21 cellular contexts compared by ENCODE assay signal in the genomic region with DNA sequence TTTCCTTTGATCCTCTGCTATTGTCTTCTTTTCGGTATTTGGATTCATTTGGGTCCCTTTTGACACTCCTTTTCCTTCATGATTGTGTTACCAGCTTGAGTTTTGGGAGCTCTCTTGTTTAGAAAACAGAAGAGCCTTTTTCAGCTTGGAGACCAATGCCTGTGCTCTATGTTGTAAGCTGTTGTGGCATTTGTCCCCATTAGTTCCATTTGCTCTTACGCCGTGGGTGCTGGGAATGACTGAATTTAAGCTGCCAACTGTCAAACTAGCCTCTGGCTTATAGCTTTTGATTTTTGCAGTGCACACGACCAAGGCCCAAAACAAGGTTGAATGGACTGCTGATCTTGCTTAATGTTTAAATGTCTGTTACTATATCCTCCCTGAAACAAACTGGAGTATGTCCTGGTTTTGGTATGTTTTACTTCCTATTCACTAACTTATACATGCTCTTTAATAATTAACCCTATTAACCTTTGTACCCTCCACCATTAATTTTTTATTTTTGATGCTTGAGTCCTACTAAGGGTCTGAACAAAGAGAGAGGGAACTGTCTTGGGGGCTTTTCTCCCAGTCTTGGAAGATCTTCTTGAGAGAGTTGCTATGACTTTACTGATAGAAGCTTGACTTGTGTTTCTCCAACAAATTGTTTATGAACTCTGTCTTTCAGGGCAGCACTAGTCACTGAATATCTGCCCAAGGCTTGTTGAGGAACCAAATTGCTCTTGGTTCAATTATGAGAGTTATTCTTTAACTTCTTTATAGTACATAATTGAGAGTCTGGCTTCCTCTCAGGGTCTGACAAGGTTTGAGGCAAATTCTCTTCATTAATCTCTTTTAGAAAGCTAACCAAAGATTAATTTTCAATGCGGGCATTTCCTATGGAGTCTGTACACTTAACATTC.
DNase-seq lines count a peak whose midpoint lies in the region; ATAC-seq, FAIRE-seq and TF ChIP-seq lines count a peak whose summit lies in the region.
"Had no signal": no experiment of that assay in that cellular context is flagged by ENCODE, and none has a peak within 500 bp of the region (broad histone marks: within the 10 kb centered on the region; RNA-seq: fewer than 3 reads in every experiment).

No MANE protein-coding gene starts in this region.

- 90% methylated on average over 4 to 5 of the region's 5 CpGs for WGBS in endodermal cell (ENCODE audit: insufficient coverage in 1 of 2, insufficient read length in 1 of 2), 2 experiments

- H3K4me1 Mint-ChIP-seq in CD14-positive monocyte (peaks cover 22% of the 10 kb centered on the region), T-helper 17 cell (peaks cover 14% of the 10 kb centered on the region), endodermal cell (peaks cover 2% of the 10 kb centered on the region)

- H3K27ac Mint-ChIP-seq in CD14-positive monocyte = peak overlapping the region; percentile 38 to 80 (median 65)
- peak overlapping the region; percentile 69 for H3K27ac Mint-ChIP-seq in T-helper 17 cell
- H3K27ac Mint-ChIP-seq in endodermal cell = no peak overlapping the region
- H3K27ac Mint-ChIP-seq: activated naive CD4-positive, alpha-beta T cell treated with anti-CD3 and anti-CD28 coated beads for 36 hours had no signal

- no peaks in the 10 kb centered on the region for H3K9me2 ChIP-seq in OCI-LY7 (ENCODE audit: insufficient read depth, low read length)

- no peaks in the 10 kb centered on the region for H3K9me3 Mint-ChIP-seq in CD14-positive monocyte
- H3K9me3 Mint-ChIP-seq in endodermal cell = no peaks in the 10 kb centered on the region
- H3K9me3 Mint-ChIP-seq: activated naive CD4-positive, alpha-beta T cell treated with anti-CD3 and anti-CD28 coated beads for 36 hours; activated T-cell treated with anti-CD3 and anti-CD28 coated beads, Interleukin-2, amount 50 U/mL, for 4 hours; neural crest cell had no signal

- H3K4me2 ChIP-seq in OCI-LY7 (ENCODE audit: low read length) = no peak overlapping the region

- H3K9ac ChIP-seq in endodermal cell (ENCODE audit: extremely low read depth, low read length, poor library complexity, severe bottlenecking) = no peak overlapping the region

- no peak for TF ChIP-seq POLR2A in H54 (IDR thresholded peaks at IDR 0.05; ENCODE audit: low read depth, low read length)

- no peaks in the 10 kb centered on the region for H4K20me1 ChIP-seq in OCI-LY7 (ENCODE audit: insufficient read depth, low read length)

- no peaks in the 10 kb centered on the region for H3K9me3 ChIP-seq in T-helper 17 cell (ENCODE audit: control insufficient read depth, low read length, poor library complexity, severe bottlenecking)
- H3K9me3 ChIP-seq in OCI-LY7 (ENCODE audit: low read length) = no peaks in the 10 kb centered on the region
- H3K9me3 ChIP-seq in endodermal cell (ENCODE audit: control insufficient read depth, low read length) = no peaks in the 10 kb centered on the region

- peaks cover 0 to 6% (median 3%) of the 10 kb centered on the region in 3 donors for H3K27me3 Mint-ChIP-seq in CD14-positive monocyte (ENCODE audit: low read depth in 3 of 3)
- H3K27me3 Mint-ChIP-seq in T-helper 17 cell = peaks cover 14% of the 10 kb centered on the region
- H3K27me3 Mint-ChIP-seq in endodermal cell (ENCODE audit: insufficient read depth) = peaks cover 3% of the 10 kb centered on the region

- H3K36me3 ChIP-seq in OCI-LY7 (ENCODE audit: insufficient read depth, low read length) = no peaks in the 10 kb centered on the region
- H3K36me3 ChIP-seq in endodermal cell (ENCODE audit: control insufficient read depth, insufficient read depth, low read length) = no peaks in the 10 kb centered on the region

- H3K27ac ChIP-seq in OCI-LY7 (ENCODE audit: low read depth, low read length, poor library complexity, severe bottlenecking) = no peak overlapping the region
- H3K27ac ChIP-seq in endodermal cell (ENCODE audit: low read depth, low read length) = no peak overlapping the region
- no peak overlapping the region for H3K27ac ChIP-seq in coronary artery

- H3K36me3 Mint-ChIP-seq in CD14-positive monocyte (no peaks in the 10 kb centered on the region), T-helper 17 cell (ENCODE audit: low read depth) (no peaks in the 10 kb centered on the region), endodermal cell (ENCODE audit: low read depth) (no peaks in the 10 kb centered on the region)

- H3K27me3 ChIP-seq in endodermal cell (ENCODE audit: control insufficient read depth, insufficient read depth, low read length, poor library complexity, severe bottlenecking) = no peaks in the 10 kb centered on the region

- H2AFZ ChIP-seq in OCI-LY7 (ENCODE audit: low read length) = no peak overlapping the region

- H3K4me1 ChIP-seq in OCI-LY7 (ENCODE audit: insufficient read depth, low read length, poor library complexity, severe bottlenecking) (peaks cover 9% of the 10 kb centered on the region), endodermal cell (ENCODE audit: control insufficient read depth, insufficient read depth, low read length) (no peaks in the 10 kb centered on the region)

- POLR2A ChIA-PET in OCI-LY7 (lab: Charles Lee) = interaction anchor here (0.8 kb wide), 1 partner anchor 59 kb away, joined by 3 read pairs; no protein-coding TSS in a partner anchor

- H3K4me3 ChIP-seq in OCI-LY7 (ENCODE audit: low read depth, low read length, poor library complexity, severe bottlenecking) = no peak overlapping the region
- H3K4me3 ChIP-seq in endodermal cell (ENCODE audit: low read length) = no peak overlapping the region
- H3K4me3 ChIP-seq in coronary artery = no peak overlapping the region

- BruUV-seq in OCI-LY7 (replicated peaks; lab: Mats Ljungman, UMichigan) = no TSS peak

- ATAC-seq in T-helper 17 cell = no peak
- ATAC-seq: activated T-cell treated with anti-CD3 and anti-CD28 coated beads, Interleukin-2, amount 50 U/mL, for 4 hours had no signal

- no peak for DNase-seq in CD14-positive monocyte (ENCODE audit: low spot score)
- DNase-seq in T-helper 17 cell = no peak
- peak; percentile 59 for DNase-seq in left kidney (ENCODE audit: low read depth, low spot score)
- DNase-seq in renal cortical epithelial cell (ENCODE audit: low read depth) = peak; percentile 86
- DNase-seq in OCI-LY7 (ENCODE audit: low spot score) = no peak
- DNase-seq in endodermal cell = no peak
- no peak for DNase-seq in H54 (ENCODE audit: insufficient read length, low spot score)
- no peak for DNase-seq in coronary artery (ENCODE audit: low spot score)
- DNase-seq: activated CD4-positive, CD25-positive, alpha-beta regulatory T cell; activated naive CD4-positive, alpha-beta T cell treated with anti-CD3 and anti-CD28 coated beads for 36 hours; activated T-cell treated with anti-CD3 and anti-CD28 coated beads, Interleukin-2, amount 50 U/mL, for 4 hours; aorta; effector memory CD4-positive, alpha-beta T cell; mesendoderm; NCI-H1417; NCI-H526 treated with DMSO at 0.1 percent for 48 hours; stimulated activated CD8-positive, alpha-beta memory T cell treated with anti-CD3 and anti-CD28 coated beads, Interleukin-4, amount 100 ng/mL, for 48 hours; T1000 had no signal

- peak overlapping the region in 1 of 2 donors; percentile 2 for H3K4me3 Mint-ChIP-seq in CD14-positive monocyte
- no peak overlapping the region for H3K4me3 Mint-ChIP-seq in T-helper 17 cell
- H3K4me3 Mint-ChIP-seq in endodermal cell = no peak overlapping the region
- H3K4me3 Mint-ChIP-seq: activated naive CD4-positive, alpha-beta T cell treated with anti-CD3 and anti-CD28 coated beads for 36 hours; activated T-cell treated with anti-CD3 and anti-CD28 coated beads, Interleukin-2, amount 50 U/mL, for 4 hours; central memory CD8-positive, alpha-beta T cell; neural crest cell had no signal

- no peak for TF ChIP-seq CTCF in CD14-positive monocyte (IDR thresholded peaks at IDR 0.05)
- no peak for TF ChIP-seq CTCF in OCI-LY7 (conservative IDR thresholded peaks at IDR 0.05; ENCODE audit: low read length)
- TF ChIP-seq CTCF in endodermal cell (conservative IDR thresholded peaks at IDR 0.05) = no peak
- no peak for TF ChIP-seq CTCF in coronary artery (IDR thresholded peaks at IDR 0.05)

- intact Hi-C loops in CD14-positive monocyte (cut with micrococcal nuclease) (no loop called here), OCI-LY7 (cut with micrococcal nuclease; ENCODE audit: unreplicated experiment) (no loop called here)

- CTCF ChIA-PET in OCI-LY7 (lab: Charles Lee; ENCODE audit: unreplicated experiment) = no interaction called here

- H3K79me2 ChIP-seq in OCI-LY7 (ENCODE audit: insufficient read depth, low read depth, low read length) = no peaks in the 10 kb centered on the region

- no peak for FAIRE-seq in H54 (lab: Jason Lieb, UNC)
- FAIRE-seq: HTR-8/SVneo had no signal

Comparison
In these comparisons a context has a peak if more than half of its experiments do, and no peak if none do; other contexts are left out.
1. DNase-seq: peak in left kidney (single experiment) and renal cortical epithelial cell (single experiment); none in CD14-positive monocyte (single experiment), T-helper 17 cell (0 of 3), OCI-LY7 (single experiment), endodermal cell (single experiment), H54 (single experiment) and coronary artery (single experiment).